Comparison of ENCODE assay signal across 12 cellular contexts in the genomic region with DNA sequence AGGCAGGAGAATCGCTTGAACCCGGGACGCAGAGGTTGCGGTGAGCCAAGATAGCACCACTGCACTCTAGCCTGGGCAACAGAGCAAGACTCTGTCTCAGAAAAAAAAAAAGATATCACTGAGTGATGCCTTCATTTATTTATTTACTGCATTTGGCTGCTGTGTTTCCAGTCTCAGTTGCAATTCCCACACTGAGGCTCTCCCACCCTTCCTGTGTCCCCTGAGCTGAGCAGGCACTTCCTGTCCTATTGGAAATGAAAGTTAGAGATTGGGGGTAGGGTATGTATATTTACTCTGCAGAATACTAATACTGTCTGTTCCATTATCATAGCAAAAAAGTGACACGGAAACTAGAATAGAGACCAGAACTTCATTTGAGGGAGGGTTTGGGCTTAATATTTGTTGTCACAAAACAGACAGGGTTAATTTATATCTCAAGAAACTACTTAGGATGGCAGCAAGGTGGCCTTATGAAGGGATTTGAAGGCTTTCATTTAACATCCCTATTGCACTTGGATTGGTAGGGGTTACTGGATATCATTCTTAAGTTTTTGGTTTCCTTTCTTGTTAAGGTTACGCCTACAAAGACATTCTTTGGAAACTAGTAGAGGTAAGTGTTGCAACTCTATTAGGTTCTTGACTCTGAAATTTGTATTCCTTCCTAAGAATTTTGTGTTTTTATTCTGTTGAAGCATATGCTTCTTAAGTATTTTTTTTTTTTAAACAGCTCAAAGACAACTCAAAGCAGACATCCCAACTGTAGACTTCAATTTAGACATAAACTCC. TPM values are rescaled to one million over a fixed set of nuclear protein-coding genes. Genes with fewer than 3 reads are reported as not detected.
DNase-seq lines count a peak whose midpoint lies in the region; ATAC-seq and TF ChIP-seq lines count a peak whose summit lies in the region.
"Had no signal": no experiment of that assay in that cellular context is flagged by ENCODE, and none has a peak within 500 bp of the region (broad histone marks: within the 10 kb centered on the region; RNA-seq: fewer than 3 reads in every experiment).

No MANE protein-coding gene starts in this region.

- no peaks in the 10 kb centered on the region for H3K9me3 Mint-ChIP-seq in CD4-positive, alpha-beta T cell
- H3K9me3 Mint-ChIP-seq in progenitor cell of endocrine pancreas (ENCODE audit: low read depth): no peaks in the 10 kb centered on the region
- H3K9me3 Mint-ChIP-seq: naive thymus-derived CD8-positive, alpha-beta T cell had no signal

- CTCF ChIA-PET in CD4-positive, alpha-beta T cell (lab: Charles Lee): no interaction called here

- TF ChIP-seq CTCF in CD4-positive, alpha-beta T cell (IDR thresholded peaks at IDR 0.05): no peak
- TF ChIP-seq CTCF in gastroesophageal sphincter (IDR thresholded peaks at IDR 0.05) (no peak), progenitor cell of endocrine pancreas (IDR thresholded peaks at IDR 0.05; ENCODE audit: unreplicated experiment) (no peak)

- WGBS in gastroesophageal sphincter (ENCODE audit: low coverage in 1 of 2), 2 donors: 41 to 53% methylated on average over 6 of the region's 6 CpGs

- no peak for TF ChIP-seq POLR2A in gastroesophageal sphincter (IDR thresholded peaks at IDR 0.05)

- 0 out of 2 replicates have a peak overlapping the region, but pooled peaks have one; percentile 23 for H3K4me3 ChIP-seq in SK-N-MC
- peak overlapping the region; percentile 0 to 54 for H3K4me3 ChIP-seq in gastroesophageal sphincter

- ATAC-seq in CD4-positive, alpha-beta T cell (ENCODE audit: poor library complexity): no peak
- ATAC-seq in gastroesophageal sphincter: peak; percentile 41
- ATAC-seq: activated CD8-positive, alpha-beta memory T cell treated with anti-CD3 and anti-CD28 coated beads, Interleukin-2, amount 10 ng/mL, durations not matched to agents 7 days and 5 days; naive thymus-derived CD8-positive, alpha-beta T cell had no signal

- peak overlapping the region; percentile 98 for H3K4me3 Mint-ChIP-seq in CD4-positive, alpha-beta T cell
- H3K4me3 Mint-ChIP-seq in progenitor cell of endocrine pancreas (ENCODE audit: low read depth): peak overlapping the region; percentile 19

- H3K9me3 ChIP-seq in CD4-positive, alpha-beta T cell (ENCODE audit: control insufficient read depth, low read length): no peaks in the 10 kb centered on the region
- H3K9me3 ChIP-seq in SK-N-MC (ENCODE audit: low read depth, low read length) (no peaks in the 10 kb centered on the region), gastroesophageal sphincter (no peaks in the 10 kb centered on the region)

- H3K27ac Mint-ChIP-seq in CD4-positive, alpha-beta T cell: peak overlapping the region; percentile 71
- peak overlapping the region; percentile 89 for H3K27ac Mint-ChIP-seq in progenitor cell of endocrine pancreas

- intact Hi-C loops in CD4-positive, alpha-beta T cell (cut with DNase I, micrococcal nuclease): loop anchor here in 1 of 2 experiments (2.0 kb wide), 1 partner anchor 51 kb away; no protein-coding TSS in a partner anchor

- H3K36me3 ChIP-seq in SK-N-MC (ENCODE audit: insufficient read depth, low read length) (no peaks in the 10 kb centered on the region), gastroesophageal sphincter (no peaks in the 10 kb centered on the region)

- no peaks in the 10 kb centered on the region for H3K27me3 ChIP-seq in CD4-positive, alpha-beta T cell (ENCODE audit: control insufficient read depth, insufficient read depth, low read length)
- no peaks in the 10 kb centered on the region for H3K27me3 ChIP-seq in gastroesophageal sphincter

- no peak overlapping the region for H3K9ac ChIP-seq in SK-N-MC (ENCODE audit: insufficient read length)

- no peaks in the 10 kb centered on the region for H3K27me3 Mint-ChIP-seq in CD4-positive, alpha-beta T cell
- no peaks in the 10 kb centered on the region for H3K27me3 Mint-ChIP-seq in progenitor cell of endocrine pancreas
- H3K27me3 Mint-ChIP-seq: activated CD8-positive, alpha-beta memory T cell treated with anti-CD3 and anti-CD28 coated beads, Interleukin-2, amount 10 ng/mL, durations not matched to agents 7 days and 5 days; naive thymus-derived CD8-positive, alpha-beta T cell had no signal

- no peak for DNase-seq in CD4-positive, alpha-beta T cell
- DNase-seq in SK-N-MC (ENCODE audit: low read depth, low spot score) (no peak), progenitor cell of endocrine pancreas (ENCODE audit: low spot score, unreplicated experiment) (no peak), NCI-H1436 (lab: John Stamatoyannopoulos, UW) (no peak), ureter (ENCODE audit: low spot score) (no peak), HuH-7 (ENCODE audit: low spot score) (no peak), DMS153 treated with DMSO at 0.1 percent for 48 hours (lab: John Stamatoyannopoulos, UW; ENCODE audit: unreplicated experiment) (no peak)
- DNase-seq: activated CD8-positive, alpha-beta memory T cell treated with anti-CD3 and anti-CD28 coated beads, Interleukin-2, amount 10 ng/mL, durations not matched to agents 7 days and 5 days; naive thymus-derived CD8-positive, alpha-beta T cell; NCI-H1694 treated with DMSO at 0.1 percent for 48 hours had no signal

- POLR2A ChIA-PET in CD4-positive, alpha-beta T cell (lab: Charles Lee): interaction anchor here (0.7 to 3.1 kb wide), 4 partner anchors 37 to 261 kb away, joined by 5 to 18 read pairs (median 8); no protein-coding TSS in a partner anchor

- peaks cover 38% of the 10 kb centered on the region for H3K4me1 Mint-ChIP-seq in CD4-positive, alpha-beta T cell (ENCODE audit: low read depth)
- H3K4me1 Mint-ChIP-seq in progenitor cell of endocrine pancreas (ENCODE audit: low read depth): peaks cover 16% of the 10 kb centered on the region

- H3K36me3 Mint-ChIP-seq in CD4-positive, alpha-beta T cell (ENCODE audit: low read depth): no peaks in the 10 kb centered on the region
- no peaks in the 10 kb centered on the region for H3K36me3 Mint-ChIP-seq in progenitor cell of endocrine pancreas (ENCODE audit: insufficient read depth)
- H3K36me3 Mint-ChIP-seq: activated CD8-positive, alpha-beta memory T cell treated with anti-CD3 and anti-CD28 coated beads, Interleukin-2, amount 10 ng/mL, durations not matched to agents 7 days and 5 days; naive thymus-derived CD8-positive, alpha-beta T cell had no signal

- H3K27ac ChIP-seq in CD4-positive, alpha-beta T cell (ENCODE audit: low read depth, low read length): no peak overlapping the region
- H3K27ac ChIP-seq in SK-N-MC (peak overlapping the region; percentile 84), gastroesophageal sphincter (peak overlapping the region; percentile 84 to 99 (median 90))

- peaks cover 0 to 54% (median 15%) of the 10 kb centered on the region in 3 donors for H3K4me1 ChIP-seq in gastroesophageal sphincter

- no peak for TF ChIP-seq EP300 in gastroesophageal sphincter (IDR thresholded peaks at IDR 0.05)

RNA-seq across cellular contexts. Expression of gene RBMS2, which starts 1.4 kb away (rescaled TPM):
- 10 to 100 TPM in 1 of 2 experiments, 1 to 10 TPM in 1; 5.1 to 10.8 TPM for total RNA-seq in CD4-positive, alpha-beta T cell
- total RNA-seq in gastroesophageal sphincter: 10 to 100 TPM; 25.4 to 50.2 (median 31.8) TPM
- 54.1 and 65.9 TPM in 2 replicates for total RNA-seq in progenitor cell of endocrine pancreas
- total RNA-seq in ureter: 49.4 TPM

RNA-seq across cellular contexts. Expression of gene GLS2, which starts 32.3 kb away (rescaled TPM):
- total RNA-seq in CD4-positive, alpha-beta T cell: 1 to 10 TPM; 1.6 to 2.2 TPM
- total RNA-seq in gastroesophageal sphincter: 1 to 10 TPM; 1.1 to 4.1 (median 1.6) TPM
- 3.1 and 3.8 TPM in 2 replicates for total RNA-seq in progenitor cell of endocrine pancreas
- 4.5 TPM for total RNA-seq in ureter
- total RNA-seq: SK-MEL-5 had no signal

RNA-seq across cellular contexts. Expression of gene SPRYD4, which starts 51.8 kb away (rescaled TPM):
- 1 to 10 TPM; 7.4 to 7.9 TPM for total RNA-seq in CD4-positive, alpha-beta T cell
- total RNA-seq in gastroesophageal sphincter (1 to 10 TPM; 1.1 to 3.7 (median 2.3) TPM), progenitor cell of endocrine pancreas (4.6 TPM in 2 replicates), ureter (6.8 TPM)
